In the genomic region with DNA sequence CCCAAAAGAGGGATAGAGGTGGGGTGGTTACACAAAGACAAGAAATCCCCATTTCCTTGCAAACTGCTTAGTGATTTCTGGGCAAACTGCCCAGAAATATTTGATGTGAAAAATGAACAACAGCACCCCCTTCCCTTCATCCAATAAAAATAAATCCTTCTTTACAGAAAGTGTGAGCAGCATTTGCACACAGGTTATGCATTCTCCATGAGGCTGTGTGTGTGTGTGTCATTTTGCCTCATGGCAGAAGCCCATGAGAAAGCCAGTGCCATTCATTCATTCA, we compare ENCODE assay signal across 13 cellular contexts. TPM values are rescaled to one million over a fixed set of nuclear protein-coding genes. Genes with fewer than 3 reads are reported as not detected.
DNase-seq lines count a peak whose midpoint lies in the region; ATAC-seq and TF ChIP-seq lines count a peak whose summit lies in the region.
"Had no signal": no experiment of that assay in that cellular context is flagged by ENCODE, and none has a peak within 500 bp of the region (broad histone marks: within the 10 kb centered on the region; RNA-seq: fewer than 3 reads in every experiment).

No MANE protein-coding gene starts in this region.

- no peaks in the 10 kb centered on the region for H3K27me3 ChIP-seq in CD8-positive, alpha-beta memory T cell (ENCODE audit: insufficient read depth, low read length, poor library complexity, severe bottlenecking)

- no peaks in the 10 kb centered on the region for H3K4me1 Mint-ChIP-seq in CD8-positive, alpha-beta memory T cell
- H3K4me1 Mint-ChIP-seq: activated CD8-positive, alpha-beta memory T cell treated with anti-CD3 and anti-CD28 coated beads, Interleukin-2, amount 10 ng/mL, durations not matched to agents 7 days and 5 days; activated naive CD4-positive, alpha-beta T cell treated with anti-CD3 and anti-CD28 coated beads, Interleukin-2, amount 50 U/mL, for 24 hours had no signal

- no peak for ATAC-seq in GM18868 (IDR thresholded peaks at IDR 0.05; ENCODE audit: unreplicated experiment)
- ATAC-seq: activated CD8-positive, alpha-beta memory T cell treated with anti-CD3 and anti-CD28 coated beads, Interleukin-2, amount 10 ng/mL, durations not matched to agents 7 days and 5 days had no signal

- no peak overlapping the region for H3K27ac Mint-ChIP-seq in CD8-positive, alpha-beta memory T cell
- H3K27ac Mint-ChIP-seq: activated CD8-positive, alpha-beta memory T cell treated with anti-CD3 and anti-CD28 coated beads, Interleukin-2, amount 10 ng/mL, durations not matched to agents 7 days and 5 days; activated naive CD4-positive, alpha-beta T cell treated with anti-CD3 and anti-CD28 coated beads, Interleukin-2, amount 50 U/mL, for 24 hours had no signal

- TF ChIP-seq CTCF in RWPE1 (conservative IDR thresholded peaks at IDR 0.05; ENCODE audit: low read depth): no peak

- H3K27ac ChIP-seq in RWPE1: no peak overlapping the region
- H3K27ac ChIP-seq in CD8-positive, alpha-beta memory T cell (ENCODE audit: low read depth, low read length): no peak overlapping the region
- H3K27ac ChIP-seq: skin epidermis, WERI-Rb-1 had no signal

- no peaks in the 10 kb centered on the region for H3K36me3 Mint-ChIP-seq in CD8-positive, alpha-beta memory T cell
- H3K36me3 Mint-ChIP-seq: activated CD8-positive, alpha-beta memory T cell treated with anti-CD3 and anti-CD28 coated beads, Interleukin-2, amount 10 ng/mL, durations not matched to agents 7 days and 5 days; activated naive CD4-positive, alpha-beta T cell treated with anti-CD3 and anti-CD28 coated beads, Interleukin-2, amount 50 U/mL, for 24 hours had no signal

- H3K9me3 Mint-ChIP-seq in CD8-positive, alpha-beta memory T cell: no peaks in the 10 kb centered on the region
- H3K9me3 Mint-ChIP-seq: activated naive CD4-positive, alpha-beta T cell treated with anti-CD3 and anti-CD28 coated beads, Interleukin-2, amount 50 U/mL, for 24 hours had no signal

- POLR2A ChIA-PET in RWPE1 (lab: Yijun Ruan, JAX; ENCODE audit: low non-redundant PET): no interaction called here
- POLR2A ChIA-PET in CD8-positive, alpha-beta memory T cell (lab: Charles Lee): no interaction called here

- H3K4me1 ChIP-seq in CD8-positive, alpha-beta memory T cell (ENCODE audit: insufficient read depth, low read length): no peaks in the 10 kb centered on the region

- DNase-seq in EL (peak; percentile 29), NCI-H1092 treated with DMSO at 0.1 percent for 48 hours (lab: John Stamatoyannopoulos, UW) (peak; percentile 45), RWPE1 (ENCODE audit: low spot score) (peak; percentile 12), iris pigment epithelial cell (ENCODE audit: low read depth) (peak; percentile 49), NCI-H1930 (lab: John Stamatoyannopoulos, UW) (no peak)
- DNase-seq in activated CD8-positive, alpha-beta memory T cell treated with anti-CD3 and anti-CD28 coated beads, Interleukin-2, amount 50 U/mL, for 48 hours: no peak
- DNase-seq in CD8-positive, alpha-beta memory T cell: no peak
- DNase-seq: activated CD8-positive, alpha-beta memory T cell treated with anti-CD3 and anti-CD28 coated beads, Interleukin-2, amount 10 ng/mL, durations not matched to agents 7 days and 5 days; WERI-Rb-1 had no signal

- CTCF ChIA-PET in RWPE1 (lab: Yijun Ruan, JAX): no interaction called here
- CTCF ChIA-PET in CD8-positive, alpha-beta memory T cell (lab: Charles Lee): no interaction called here

- no peak overlapping the region for H3K4me3 Mint-ChIP-seq in CD8-positive, alpha-beta memory T cell
- H3K4me3 Mint-ChIP-seq: activated CD8-positive, alpha-beta memory T cell treated with anti-CD3 and anti-CD28 coated beads, Interleukin-2, amount 10 ng/mL, durations not matched to agents 7 days and 5 days; activated naive CD4-positive, alpha-beta T cell treated with anti-CD3 and anti-CD28 coated beads, Interleukin-2, amount 50 U/mL, for 24 hours had no signal

- no peak overlapping the region for H3K4me3 ChIP-seq in CD8-positive, alpha-beta memory T cell (ENCODE audit: low read length)
- H3K4me3 ChIP-seq: lung, skin epidermis had no signal

- no peaks in the 10 kb centered on the region for H3K36me3 ChIP-seq in CD8-positive, alpha-beta memory T cell (ENCODE audit: insufficient read depth, low read length)
- H3K36me3 ChIP-seq: WERI-Rb-1 had no signal

- H3K27me3 Mint-ChIP-seq in CD8-positive, alpha-beta memory T cell: peaks cover 4% of the 10 kb centered on the region in 2 donors
- H3K27me3 Mint-ChIP-seq: activated CD8-positive, alpha-beta memory T cell treated with anti-CD3 and anti-CD28 coated beads, Interleukin-2, amount 10 ng/mL, durations not matched to agents 7 days and 5 days had no signal

- no peaks in the 10 kb centered on the region for H3K9me3 ChIP-seq in CD8-positive, alpha-beta memory T cell (ENCODE audit: low read length)

RNA-seq across cellular contexts. Expression of gene NRXN3, which starts 17.2 kb away (rescaled TPM):
- not detected for total RNA-seq in CD8-positive, alpha-beta memory T cell
- not detected for polyA plus RNA-seq in CD8-positive, alpha-beta memory T cell
- total RNA-seq: activated CD8-positive, alpha-beta memory T cell treated with anti-CD3 and anti-CD28 coated beads, Interleukin-2, amount 10 ng/mL, durations not matched to agents 7 days and 5 days had no signal

Comparison
In these comparisons a context has a peak if more than half of its experiments do, and no peak if none do; other contexts are left out.
1. DNase-seq: peak in EL (single experiment), NCI-H1092 treated with DMSO at 0.1 percent for 48 hours (single experiment), RWPE1 (single experiment) and iris pigment epithelial cell (single experiment); none in activated CD8-positive, alpha-beta memory T cell treated with anti-CD3 and anti-CD28 coated beads, Interleukin-2, amount 50 U/mL, for 48 hours (single experiment), NCI-H1930 (0 of 2) and CD8-positive, alpha-beta memory T cell (0 of 5).